ENCODE assay signal across 20 cellular contexts in the genomic region with DNA sequence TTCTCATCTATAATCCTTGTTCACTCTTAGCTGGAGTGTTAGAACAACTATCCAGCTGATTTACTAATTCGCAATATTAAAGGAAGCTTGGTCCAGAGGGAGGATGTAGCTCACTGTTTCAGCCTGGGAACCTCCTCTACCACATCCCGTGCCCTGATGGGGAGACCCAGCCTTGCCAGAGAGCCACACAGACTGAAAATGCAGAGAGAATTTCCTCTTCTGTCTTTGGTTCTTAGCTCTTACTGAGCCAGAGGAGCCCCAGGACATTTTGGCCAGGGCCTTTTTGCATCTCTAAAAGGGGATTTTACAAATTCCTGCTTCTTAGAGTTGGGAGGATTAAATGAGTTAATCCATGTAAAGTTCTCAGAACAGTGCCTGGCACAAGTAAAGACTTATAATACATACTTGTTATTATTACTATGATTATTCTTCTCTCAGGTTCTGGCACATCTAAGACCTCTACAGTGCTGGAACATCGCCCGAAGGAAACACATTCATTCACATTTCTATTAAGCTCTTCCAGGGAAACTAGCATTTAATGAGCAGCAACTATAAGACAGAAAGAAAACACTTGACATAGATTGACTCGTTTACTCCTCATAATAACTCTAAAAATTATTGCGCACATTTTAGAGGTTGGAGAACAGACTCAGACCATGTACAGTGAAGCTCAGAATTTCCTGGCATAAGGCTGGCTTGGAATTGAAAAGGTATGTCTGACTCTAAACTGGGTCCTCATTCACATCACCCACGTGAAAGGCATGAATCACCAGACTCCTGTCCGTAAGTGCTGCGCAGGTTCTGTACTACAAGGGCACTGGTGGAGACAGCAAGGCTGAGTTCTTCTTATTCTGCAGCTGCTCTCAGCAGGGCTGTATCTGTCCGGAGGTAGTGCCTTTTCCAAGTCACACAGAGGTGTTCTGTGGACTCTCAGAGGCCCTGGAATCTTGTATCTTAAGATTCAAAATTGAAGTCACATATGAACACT. TPM values are rescaled to one million over a fixed set of nuclear protein-coding genes. Genes with fewer than 3 reads are reported as not detected.
A peak's percentile ranks its signal among the peaks of the same experiment; 100 is the strongest.
DNase-seq lines count a peak whose midpoint lies in the region; ATAC-seq and TF ChIP-seq lines count a peak whose summit lies in the region.
"Had no signal": no experiment of that assay in that cellular context is flagged by ENCODE, and none has a peak within 500 bp of the region (broad histone marks: within the 10 kb centered on the region; RNA-seq: fewer than 3 reads in every experiment).

No MANE protein-coding gene starts in this region.

- no peak for TF ChIP-seq EP300 in esophagus muscularis mucosa (IDR thresholded peaks at IDR 0.05)

- no peaks in the 10 kb centered on the region for H3K27me3 ChIP-seq in heart left ventricle
- H3K27me3 ChIP-seq in esophagus muscularis mucosa, result no peaks in the 10 kb centered on the region
- H3K27me3 ChIP-seq: pancreas had no signal

- DNase-seq in heart left ventricle (no peak), Right ventricle myocardium inferior (ENCODE audit: missing footprints) (no peak), esophagus muscularis mucosa (ENCODE audit: extremely low spot score) (no peak), DMS79 (lab: John Stamatoyannopoulos, UW) (no peak), NCI-H526 treated with DMSO at 0.1 percent for 48 hours (lab: John Stamatoyannopoulos, UW) (no peak), NOMO-1 treated with DMSO at 0.1 percent for 48 hours (lab: John Stamatoyannopoulos, UW; ENCODE audit: unreplicated experiment) (no peak), mucosa of gallbladder (ENCODE audit: low spot score) (no peak)
- DNase-seq: activated T-cell treated with anti-CD3 and anti-CD28 coated beads, Interleukin-2, amount 50 U/mL, for 24 hours; DMS53; glutamatergic neuron; mucosa of descending colon; NCI-H69; pancreas; SW 1271 had no signal

- TF ChIP-seq POLR2A in heart left ventricle (IDR thresholded peaks at IDR 0.05), result no peak
- no peak for TF ChIP-seq POLR2A in esophagus muscularis mucosa (IDR thresholded peaks at IDR 0.05; ENCODE audit: low read depth)

- H3K4me3 ChIP-seq in heart left ventricle (no peak overlapping the region), esophagus muscularis mucosa (no peak overlapping the region)
- H3K4me3 ChIP-seq: A549, mucosa of descending colon, pancreas had no signal

- peaks cover 36% of the 10 kb centered on the region for H3K4me1 Mint-ChIP-seq in nephron
- H3K4me1 Mint-ChIP-seq: CD14-positive monocyte had no signal

- H3K9me3 ChIP-seq in heart left ventricle, result no peaks in the 10 kb centered on the region
- no peaks in the 10 kb centered on the region for H3K9me3 ChIP-seq in esophagus muscularis mucosa
- H3K9me3 ChIP-seq: A549, mucosa of descending colon, pancreas had no signal

- H3K4me3 Mint-ChIP-seq in nephron, result no peak overlapping the region
- H3K4me3 Mint-ChIP-seq: activated T-cell treated with anti-CD3 and anti-CD28 coated beads, Interleukin-2, amount 50 U/mL, for 24 hours; CD14-positive monocyte; stimulated activated effector memory CD8-positive, alpha-beta T cell treated with anti-CD3 and anti-CD28 coated beads, Interleukin-12 subunit alpha, Interleukin-12 subunit beta, amount 100 ng/mL, for 72 hours; type B pancreatic cell had no signal

- 76 to 84% (median 76%) methylated on average over 10 of the region's 10 CpGs for WGBS in heart left ventricle, 4 donors
- WGBS in esophagus muscularis mucosa, result 52% methylated on average over 10 of the region's 10 CpGs

- ATAC-seq in heart left ventricle (peak in 3 of 4 donors; percentile 24 to 77 (median 56)), Right ventricle myocardium inferior (no peak)
- ATAC-seq: mucosa of descending colon; Panc1; pancreas; stimulated activated effector memory CD8-positive, alpha-beta T cell treated with anti-CD3 and anti-CD28 coated beads, Interleukin-12 subunit alpha, Interleukin-12 subunit beta, amount 100 ng/mL, for 72 hours had no signal

- peak overlapping the region in 10 of 12 donors; percentile 11 to 67 (median 50) for H3K27ac ChIP-seq in heart left ventricle
- H3K27ac ChIP-seq in esophagus muscularis mucosa (replicated peaks in 1 of 4), result peak overlapping the region; percentile 68 to 78 (median 72)
- H3K27ac ChIP-seq: A549, pancreas had no signal

- intact Hi-C loops in heart left ventricle (cut with DNase I) (loop anchor here in 1 of 10 donors (2.0 kb wide), 1 partner anchor 27 kb away; a partner anchor contains a TSS), Right ventricle myocardium inferior (cut with DNase I) (no loop called here), esophagus muscularis mucosa (cut with DNase I) (no loop called here)

- no peaks in the 10 kb centered on the region for H3K27me3 Mint-ChIP-seq in nephron (ENCODE audit: low read depth)
- H3K27me3 Mint-ChIP-seq: activated T-cell treated with anti-CD3 and anti-CD28 coated beads, Interleukin-2, amount 50 U/mL, for 24 hours had no signal

- H3K36me3 Mint-ChIP-seq in nephron (ENCODE audit: low read depth), result no peaks in the 10 kb centered on the region
- H3K36me3 Mint-ChIP-seq: CD14-positive monocyte; stimulated activated effector memory CD8-positive, alpha-beta T cell treated with anti-CD3 and anti-CD28 coated beads, Interleukin-12 subunit alpha, Interleukin-12 subunit beta, amount 100 ng/mL, for 72 hours; type B pancreatic cell had no signal

- no peak for TF ChIP-seq CTCF in heart left ventricle (IDR thresholded peaks at IDR 0.05)
- TF ChIP-seq CTCF in esophagus muscularis mucosa (IDR thresholded peaks at IDR 0.05), result no peak
- no peak for TF ChIP-seq CTCF in nephron (IDR thresholded peaks at IDR 0.05; ENCODE audit: unreplicated experiment in 3 of 3)

- H3K27ac Mint-ChIP-seq in nephron, result peak overlapping the region; percentile 77 to 91 (median 87)
- H3K27ac Mint-ChIP-seq: activated T-cell treated with anti-CD3 and anti-CD28 coated beads, Interleukin-2, amount 50 U/mL, for 24 hours; CD14-positive monocyte; stimulated activated effector memory CD8-positive, alpha-beta T cell treated with anti-CD3 and anti-CD28 coated beads, Interleukin-12 subunit alpha, Interleukin-12 subunit beta, amount 100 ng/mL, for 72 hours; type B pancreatic cell had no signal

- H3K9me3 Mint-ChIP-seq in nephron, result no peaks in the 10 kb centered on the region
- H3K9me3 Mint-ChIP-seq: activated T-cell treated with anti-CD3 and anti-CD28 coated beads, Interleukin-2, amount 50 U/mL, for 24 hours; stimulated activated effector memory CD8-positive, alpha-beta T cell treated with anti-CD3 and anti-CD28 coated beads, Interleukin-12 subunit alpha, Interleukin-12 subunit beta, amount 100 ng/mL, for 72 hours; type B pancreatic cell had no signal

- peaks cover 0 to 43% (median 17%) of the 10 kb centered on the region in 12 donors for H3K4me1 ChIP-seq in heart left ventricle
- H3K4me1 ChIP-seq in esophagus muscularis mucosa, result peaks cover 21 to 45% (median 43%) of the 10 kb centered on the region in 4 donors
- H3K4me1 ChIP-seq: A549, pancreas had no signal

- no peaks in the 10 kb centered on the region for H3K36me3 ChIP-seq in heart left ventricle
- no peaks in the 10 kb centered on the region for H3K36me3 ChIP-seq in esophagus muscularis mucosa
- H3K36me3 ChIP-seq: pancreas had no signal

RNA-seq across cellular contexts. Expression of a gene that starts 27.8 kb away (rescaled TPM):
- total RNA-seq in heart left ventricle (10 to 100 TPM; 13.1 to 36.5 (median 24.7) TPM), Right ventricle myocardium inferior (27.8 TPM), esophagus muscularis mucosa (10 to 100 TPM; 31.8 to 48.9 (median 37.1) TPM), mucosa of gallbladder (39.5 TPM)
- polyA plus RNA-seq in heart left ventricle, result 10 to 100 TPM in 1 of 2 donors, 1 to 10 TPM in 1; 7.6 to 11.7 TPM
